8 cellular contexts compared by ENCODE assay signal in genomic region chr5:139388198-139388821, GRCh38. TPM values are rescaled to one million over a fixed set of nuclear protein-coding genes. Genes with fewer than 3 reads are reported as not detected.
DNase-seq lines count a peak whose midpoint lies in the region; TF ChIP-seq lines count a peak whose summit lies in the region.

No MANE protein-coding gene starts in this region.

- peak overlapping the region; percentile 42 for H3K4me2 ChIP-seq in hepatocyte

- no peak overlapping the region for H3K27ac Mint-ChIP-seq in MCF 10A (ENCODE audit: low read depth, unreplicated experiment)

- BruUV-seq in MCF 10A (replicated peaks; lab: Mats Ljungman, UMichigan): no TSS peak

- peak overlapping the region; percentile 45 for H3K27ac ChIP-seq in RWPE1
- no peak overlapping the region for H3K27ac ChIP-seq in hepatocyte
- peak overlapping the region in 1 of 3 donors; percentile 50 for H3K27ac ChIP-seq in thyroid gland

- DNase-seq in T47D (ENCODE audit: low read depth in 1 of 2, low spot score in 1 of 2) (peak; percentile 96 to 97), MCF 10A (ENCODE audit: unreplicated experiment) (no peak), RWPE1 (ENCODE audit: low spot score) (no peak), hepatocyte (ENCODE audit: low spot score) (peak; percentile 52), thyroid gland (peak; percentile 79 to 80), GM20000 (ENCODE audit: low spot score) (no peak), T1000 (lab: John Stamatoyannopoulos, UW) (no peak), NOMO-1 treated with DMSO at 0.1 percent for 48 hours (lab: John Stamatoyannopoulos, UW; ENCODE audit: unreplicated experiment) (no peak)

- H3K9me3 ChIP-seq in hepatocyte (ENCODE audit: low read depth) (no peaks in the 10 kb centered on the region), thyroid gland (no peaks in the 10 kb centered on the region)

- H3K4me1 Mint-ChIP-seq in MCF 10A (ENCODE audit: insufficient read depth, unreplicated experiment): peaks cover 33% of the 10 kb centered on the region

- H3K27me3 ChIP-seq in hepatocyte (peaks cover 3% of the 10 kb centered on the region), thyroid gland (no peaks in the 10 kb centered on the region)

- in situ Hi-C loops in T47D (cut with HindIII; ENCODE audit: low pct_unique_long_range_greater_than_20kb, low sequenced_read_pairs): no loop called here

- TF ChIP-seq POLR2A in thyroid gland (IDR thresholded peaks at IDR 0.05): no peak

- H3K9me2 ChIP-seq in hepatocyte (replicated peaks; ENCODE audit: insufficient read depth): no peaks in the 10 kb centered on the region

- H3K36me3 ChIP-seq in hepatocyte (replicated peaks; ENCODE audit: insufficient read depth, low read depth): no peaks in the 10 kb centered on the region
- H3K36me3 ChIP-seq in thyroid gland: no peaks in the 10 kb centered on the region

- peaks cover 5% of the 10 kb centered on the region for H3K36me3 Mint-ChIP-seq in MCF 10A (ENCODE audit: insufficient read depth, unreplicated experiment)

- H3K79me2 ChIP-seq in hepatocyte: no peaks in the 10 kb centered on the region

- H3K4me3 Mint-ChIP-seq in MCF 10A (ENCODE audit: unreplicated experiment): no peak overlapping the region

- H3K27me3 Mint-ChIP-seq in MCF 10A (ENCODE audit: insufficient read depth, unreplicated experiment): no peaks in the 10 kb centered on the region

- no peak overlapping the region for H2AFZ ChIP-seq in hepatocyte

- CTCF ChIA-PET in MCF 10A (lab: Yijun Ruan, JAX) (interaction anchor here (1.0 to 1.1 kb wide), 2 partner anchors 12 to 14 kb away, joined by 3 to 4 read pairs; no protein-coding TSS in a partner anchor), RWPE1 (lab: Yijun Ruan, JAX) (interaction anchor here (0.7 to 0.9 kb wide), 2 partner anchors 19 to 31 kb away, joined by 3 to 5 read pairs; no protein-coding TSS in a partner anchor)

- POLR2A ChIA-PET in MCF 10A (lab: Yijun Ruan, JAX): interaction anchor here (0.7 to 1.2 kb wide), 3 partner anchors 15 to 47 kb away, joined by 3 read pairs; partner anchors contain the start of genes PAIP2 and SPATA24
- POLR2A ChIA-PET in RWPE1 (lab: Yijun Ruan, JAX; ENCODE audit: low non-redundant PET): interaction anchor here (0.6 kb wide), 1 partner anchor 40 kb away, joined by 3 read pairs; no protein-coding TSS in a partner anchor

- H3K9me3 Mint-ChIP-seq in MCF 10A (ENCODE audit: unreplicated experiment): no peaks in the 10 kb centered on the region

- H4K20me1 ChIP-seq in hepatocyte (ENCODE audit: insufficient read depth, poor library complexity, severe bottlenecking): no peaks in the 10 kb centered on the region

- 39% methylated on average over 8 of the region's 8 CpGs for WGBS in hepatocyte (ENCODE audit: low lambda C conversion rate, missing lambda C conversion rate)
- whole genome bisulfite sequencing in thyroid gland, 2 donors: 9 to 14% methylated on average over 4 to 8 of the region's 8 CpGs

- H3K4me3 ChIP-seq in hepatocyte (no peak overlapping the region), thyroid gland (replicated peaks in 1 of 3) (no peak overlapping the region)

- peaks cover 7% of the 10 kb centered on the region for H3K4me1 ChIP-seq in hepatocyte (ENCODE audit: insufficient read depth)
- H3K4me1 ChIP-seq in thyroid gland: peaks cover 16 to 46% of the 10 kb centered on the region in 2 donors

- TF ChIP-seq CTCF in MCF 10A (IDR thresholded peaks at IDR 0.05; ENCODE audit: unreplicated experiment) (no peak), RWPE1 (conservative IDR thresholded peaks at IDR 0.05; ENCODE audit: low read depth) (no peak), hepatocyte (IDR thresholded peaks at IDR 0.05; ENCODE audit: poor library complexity) (no peak), thyroid gland (IDR thresholded peaks at IDR 0.05) (no peak), GM20000 (IDR thresholded peaks at IDR 0.05; ENCODE audit: extremely low read depth, missing control alignments) (no peak)

- intact Hi-C loops in MCF 10A (cut with micrococcal nuclease): no loop called here
- intact Hi-C loops in thyroid gland (cut with DNase I): no loop called here

RNA-seq across cellular contexts. Expression of gene MZB1, which starts 1.4 kb away (rescaled TPM):
- total RNA-seq in MCF 10A (2022) (not detected in 2 replicates), hepatocyte (not detected in 2 replicates), thyroid gland (1 to 10 TPM in 2 of 4 donors, not detected in 2; 1.1 to 6.0 TPM)
- 0.30 TPM in 1 of 2 replicates, not detected in the other for polyA plus RNA-seq in hepatocyte

RNA-seq across cellular contexts. Expression of gene SLC23A1, which starts 5.2 kb away (rescaled TPM):
- total RNA-seq in MCF 10A (2022): not detected in 2 replicates
- total RNA-seq in hepatocyte: 13.4 and 19.6 TPM in 2 replicates
- 3.0 and 3.3 TPM in 2 replicates for polyA plus RNA-seq in hepatocyte
- total RNA-seq in thyroid gland: not detected

RNA-seq across cellular contexts. Expression of gene PROB1, which starts 6.6 kb away (rescaled TPM):
- 2.3 and 3.1 TPM in 2 replicates for total RNA-seq in MCF 10A (2022)
- total RNA-seq in hepatocyte: 0.63 and 0.68 TPM in 2 replicates
- polyA plus RNA-seq in hepatocyte: 0.10 TPM in 1 of 2 replicates, not detected in the other
- total RNA-seq in thyroid gland: 1 to 10 TPM; 1.6 to 4.2 (median 1.9) TPM

RNA-seq across cellular contexts. Expression of gene SPATA24, which starts 15.6 kb away (rescaled TPM):
- total RNA-seq in MCF 10A (2022) (9.8 and 11.6 TPM in 2 replicates), hepatocyte (2.6 and 6.3 TPM in 2 replicates), thyroid gland (10 to 100 TPM in 1 of 4 donors, 1 to 10 TPM in 3; 6.5 to 14.2 (median 7.3) TPM)
- polyA plus RNA-seq in hepatocyte: 5.5 and 9.8 TPM in 2 replicates

RNA-seq across cellular contexts. Expression of gene PAIP2, which starts 46.7 kb away (rescaled TPM):
- total RNA-seq in MCF 10A (2022) (104 and 108 TPM in 2 replicates), hepatocyte (62.1 and 65.3 TPM in 2 replicates), thyroid gland (100 to 1,000 TPM in 3 of 4 donors, 10 to 100 TPM in 1; 92.7 to 136 (median 117) TPM)
- polyA plus RNA-seq in hepatocyte: 77.5 and 86.3 TPM in 2 replicates

Comparison
In these comparisons a context has a peak if more than half of its experiments do, and no peak if none do; other contexts are left out.
1. DNase-seq: peak in T47D (2 of 2), hepatocyte (single experiment) and thyroid gland (2 of 2); none in MCF 10A (single experiment), RWPE1 (single experiment), GM20000 (single experiment), T1000 (single experiment) and NOMO-1 treated with DMSO at 0.1 percent for 48 hours (single experiment).
2. RNA of gene SLC23A1, which starts 5.2 kb away (total RNA-seq): 13.4 to 19.6 TPM in hepatocyte; not detected in MCF 10A and not detected in thyroid gland; every median in the first group is over 10 times any median in the second.